ENCODE assay signal across 22 cellular contexts in the genomic region with DNA sequence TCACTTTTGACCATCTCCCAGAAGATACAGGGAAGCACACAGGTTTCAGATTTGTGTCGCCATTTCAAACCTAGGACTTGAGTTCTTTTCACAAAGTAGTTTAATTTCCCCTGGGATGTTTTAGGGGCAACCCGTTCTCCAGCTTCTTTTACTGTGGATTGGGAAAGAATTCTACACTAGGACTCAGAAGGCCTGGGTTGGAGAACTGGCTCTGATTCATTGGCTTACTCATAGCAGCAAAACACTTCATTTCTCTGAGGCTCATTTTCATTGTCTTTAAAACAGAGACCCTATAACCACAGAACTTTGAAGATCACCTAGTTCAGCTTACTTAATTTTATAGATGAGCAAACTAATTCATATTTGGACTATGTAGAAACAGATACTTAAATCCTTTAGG.
A peak's percentile ranks its signal among the peaks of the same experiment; 100 is the strongest.
DNase-seq lines count a peak whose midpoint lies in the region; ATAC-seq and TF ChIP-seq lines count a peak whose summit lies in the region.
"Had no signal": no experiment of that assay in that cellular context is flagged by ENCODE, and none has a peak within 500 bp of the region (broad histone marks: within the 10 kb centered on the region; RNA-seq: fewer than 3 reads in every experiment).

No MANE protein-coding gene starts in this region.

- no peaks in the 10 kb centered on the region for H3K27me3 ChIP-seq in uterus
- no peaks in the 10 kb centered on the region for H3K27me3 ChIP-seq in lower lobe of right lung (ENCODE audit: low read depth)
- H3K27me3 ChIP-seq: ascending aorta, esophagus squamous epithelium had no signal

- no peak for ATAC-seq in lower lobe of right lung
- ATAC-seq in WTC11: no peak
- ATAC-seq: left colon, mucosa of descending colon, T-cell had no signal

- peaks cover 29% of the 10 kb centered on the region for H3K36me3 Mint-ChIP-seq in WTC11
- H3K36me3 Mint-ChIP-seq: T-cell had no signal

- intact Hi-C loops in uterus (cut with DNase I; ENCODE audit: low total_unique reads): no loop called here
- intact Hi-C loops in lower lobe of right lung (cut with DNase I): no loop called here

- H3K27ac ChIP-seq in uterus: peak overlapping the region; percentile 46 to 63
- H3K27ac ChIP-seq in lower lobe of right lung: no peak overlapping the region
- H3K27ac ChIP-seq: ascending aorta, esophagus squamous epithelium, thoracic aorta had no signal

- POLR2A ChIA-PET in WTC11 (lab: Charles Lee) (no interaction called here), HEK293T (lab: Yijun Ruan, JAX) (no interaction called here)

- peaks cover 28% of the 10 kb centered on the region for H3K9me3 Mint-ChIP-seq in WTC11
- H3K9me3 Mint-ChIP-seq: activated CD4-positive, alpha-beta T cell treated with anti-CD3 and anti-CD28 coated beads, Interleukin-2, amount 10 ng/mL, durations not matched to agents 7 days and 5 days had no signal

- DNase-seq in HFF-Myc (ENCODE audit: extremely low read depth, low read depth): peak; percentile 33
- DNase-seq in astrocyte of the cerebellum (ENCODE audit: low read depth): peak; percentile 19
- peak; percentile 39 for DNase-seq in fibroblast of the conjunctiva (ENCODE audit: low read depth)
- peak; percentile 23 to 45 for DNase-seq in uterus
- no peak for DNase-seq in lower lobe of right lung
- DNase-seq in WTC11 (ENCODE audit: low spot score): no peak
- no peak for DNase-seq in HEK293T (ENCODE audit: extremely low spot score)
- DNase-seq in NCI-H1105 treated with DMSO at 0.1 percent for 48 hours (lab: John Stamatoyannopoulos, UW): no peak
- DNase-seq: activated CD4-positive, alpha-beta T cell treated with anti-CD3 and anti-CD28 coated beads, Interleukin-2, amount 10 ng/mL, durations not matched to agents 7 days and 5 days; activated naive CD4-positive, alpha-beta T cell; esophagus squamous epithelium; GOT3; hypothalamus; left colon; mucosa of descending colon; MV-4-11; NCI-H2081 treated with DMSO at 0.1 percent for 48 hours; NCI-H510A treated with DMSO at 0.1 percent for 48 hours; SHP77; T-cell had no signal

- no peaks in the 10 kb centered on the region for H3K36me3 ChIP-seq in uterus
- H3K36me3 ChIP-seq in lower lobe of right lung: no peaks in the 10 kb centered on the region
- H3K36me3 ChIP-seq: ascending aorta, esophagus squamous epithelium, thoracic aorta had no signal

- in situ Hi-C loops in astrocyte of the cerebellum (cut with HindIII; ENCODE audit: low sequenced_read_pairs): no loop called here

- TF ChIP-seq POLR2A in uterus (IDR thresholded peaks at IDR 0.05): no peak

- H3K4me3 ChIP-seq in HFF-Myc (replicated peaks; ENCODE audit: low read depth, low read length): 0 out of 2 replicates have a peak overlapping the region, but pooled peaks have one; percentile 3
- H3K4me3 ChIP-seq in astrocyte of the cerebellum (ENCODE audit: low read depth, low read length): no peak overlapping the region
- no peak overlapping the region for H3K4me3 ChIP-seq in uterus
- no peak overlapping the region for H3K4me3 ChIP-seq in lower lobe of right lung
- H3K4me3 ChIP-seq: ascending aorta, esophagus squamous epithelium, mucosa of descending colon, thoracic aorta had no signal

- H3K27me3 Mint-ChIP-seq in WTC11 (ENCODE audit: low read depth): peaks cover 10% of the 10 kb centered on the region; the same call in 1 of the 2 replicates
- H3K27me3 Mint-ChIP-seq: activated CD4-positive, alpha-beta T cell treated with anti-CD3 and anti-CD28 coated beads, Interleukin-2, amount 10 ng/mL, durations not matched to agents 7 days and 5 days; T-cell had no signal

- no peaks in the 10 kb centered on the region for H3K4me1 Mint-ChIP-seq in WTC11
- H3K4me1 Mint-ChIP-seq: activated CD4-positive, alpha-beta T cell treated with anti-CD3 and anti-CD28 coated beads, Interleukin-2, amount 10 ng/mL, durations not matched to agents 7 days and 5 days; T-cell had no signal

- H3K27ac Mint-ChIP-seq in WTC11: no peak overlapping the region
- H3K27ac Mint-ChIP-seq: activated CD4-positive, alpha-beta T cell treated with anti-CD3 and anti-CD28 coated beads, Interleukin-2, amount 10 ng/mL, durations not matched to agents 7 days and 5 days; T-cell had no signal

- CTCF ChIA-PET in WTC11 (lab: Charles Lee): no interaction called here
- CTCF ChIA-PET in HEK293T (lab: Yijun Ruan, JAX): no interaction called here

- H3K4me3 Mint-ChIP-seq in WTC11: no peak overlapping the region
- H3K4me3 Mint-ChIP-seq: activated CD4-positive, alpha-beta T cell treated with anti-CD3 and anti-CD28 coated beads, Interleukin-2, amount 10 ng/mL, durations not matched to agents 7 days and 5 days; T-cell had no signal

- no peaks in the 10 kb centered on the region for H3K9me3 ChIP-seq in uterus
- H3K9me3 ChIP-seq in lower lobe of right lung: no peaks in the 10 kb centered on the region
- H3K9me3 ChIP-seq: ascending aorta, esophagus squamous epithelium, mucosa of descending colon, thoracic aorta had no signal

- H3K4me1 ChIP-seq in uterus (no peaks in the 10 kb centered on the region), lower lobe of right lung (no peaks in the 10 kb centered on the region)
- H3K4me1 ChIP-seq: ascending aorta, esophagus squamous epithelium had no signal

- TF ChIP-seq CTCF in HFF-Myc (IDR thresholded peaks at IDR 0.05; ENCODE audit: low read depth, low read length, missing control alignments) (no peak), astrocyte of the cerebellum (IDR thresholded peaks at IDR 0.05; ENCODE audit: low read depth, low read length, missing control alignments) (no peak), uterus (IDR thresholded peaks at IDR 0.05) (no peak), lower lobe of right lung (IDR thresholded peaks at IDR 0.05) (no peak), WTC11 (IDR thresholded peaks at IDR 0.05) (no peak)

TF ChIP-seq in WTC11, 78 proteins besides CTCF, POLR2A, EP300 and RAD21 (continues in another document):
- no peak for TF ChIP-seq MXD4 (CRISPR knock-in tag; IDR thresholded peaks at IDR 0.05; ENCODE audit: borderline replicate concordance)
- TF ChIP-seq, protein P1, sequence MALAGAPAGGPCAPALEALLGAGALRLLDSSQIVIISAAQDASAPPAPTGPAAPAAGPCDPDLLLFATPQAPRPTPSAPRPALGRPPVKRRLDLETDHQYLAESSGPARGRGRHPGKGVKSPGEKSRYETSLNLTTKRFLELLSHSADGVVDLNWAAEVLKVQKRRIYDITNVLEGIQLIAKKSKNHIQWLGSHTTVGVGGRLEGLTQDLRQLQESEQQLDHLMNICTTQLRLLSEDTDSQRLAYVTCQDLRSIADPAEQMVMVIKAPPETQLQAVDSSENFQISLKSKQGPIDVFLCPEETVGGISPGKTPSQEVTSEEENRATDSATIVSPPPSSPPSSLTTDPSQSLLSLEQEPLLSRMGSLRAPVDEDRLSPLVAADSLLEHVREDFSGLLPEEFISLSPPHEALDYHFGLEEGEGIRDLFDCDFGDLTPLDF (CRISPR knock-in tag; IDR thresholded peaks at IDR 0.05): no peak
- TF ChIP-seq GABPB1 (CRISPR knock-in tag; IDR thresholded peaks at IDR 0.05): no peak
- TF ChIP-seq NR3C1 (CRISPR knock-in tag; conservative IDR thresholded peaks at IDR 0.05; ENCODE audit: low read depth): no peak
- no peak for TF ChIP-seq PRRX2 (CRISPR knock-in tag; IDR thresholded peaks at IDR 0.05)
- TF ChIP-seq, protein P2, sequence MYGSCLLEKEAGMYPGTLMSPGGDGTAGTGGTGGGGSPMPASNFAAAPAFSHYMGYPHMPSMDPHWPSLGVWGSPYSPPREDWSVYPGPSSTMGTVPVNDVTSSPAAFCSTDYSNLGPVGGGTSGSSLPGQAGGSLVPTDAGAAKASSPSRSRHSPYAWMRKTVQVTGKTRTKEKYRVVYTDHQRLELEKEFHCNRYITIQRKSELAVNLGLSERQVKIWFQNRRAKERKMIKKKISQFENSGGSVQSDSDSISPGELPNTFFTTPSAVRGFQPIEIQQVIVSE (CRISPR knock-in tag; IDR thresholded peaks at IDR 0.05; ENCODE audit: borderline replicate concordance): no peak
- TF ChIP-seq, protein P3, sequence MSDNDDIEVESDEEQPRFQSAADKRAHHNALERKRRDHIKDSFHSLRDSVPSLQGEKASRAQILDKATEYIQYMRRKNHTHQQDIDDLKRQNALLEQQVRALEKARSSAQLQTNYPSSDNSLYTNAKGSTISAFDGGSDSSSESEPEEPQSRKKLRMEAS (CRISPR knock-in tag; IDR thresholded peaks at IDR 0.05): no peak
- no peak for TF ChIP-seq ZNF219 (CRISPR knock-in tag; IDR thresholded peaks at IDR 0.05; ENCODE audit: borderline replicate concordance)
- no peak for TF ChIP-seq FOXJ3 (CRISPR knock-in tag; IDR thresholded peaks at IDR 0.05; ENCODE audit: borderline replicate concordance)

TF ChIP-seq in HEK293T, 16 proteins besides CTCF, POLR2A, EP300 and RAD21:
- TF ChIP-seq ARNT (IDR thresholded peaks at IDR 0.05) (no peak), BHLHE40 (IDR thresholded peaks at IDR 0.05; ENCODE audit: borderline replicate concordance) (no peak), LEF1 (IDR thresholded peaks at IDR 0.05; ENCODE audit: borderline replicate concordance) (no peak), HDGF (IDR thresholded peaks at IDR 0.05; ENCODE audit: borderline replicate concordance) (no peak), ZNF384 (IDR thresholded peaks at IDR 0.05) (no peak), L3MBTL2 (conservative IDR thresholded peaks at IDR 0.05) (no peak)

Comparison
In these comparisons a context has a peak if more than half of its experiments do, and no peak if none do; other contexts are left out.
1. DNase-seq: peak in HFF-Myc (single experiment), astrocyte of the cerebellum (single experiment), fibroblast of the conjunctiva (single experiment) and uterus (2 of 2); none in lower lobe of right lung (single experiment), WTC11 (single experiment), HEK293T (single experiment) and NCI-H1105 treated with DMSO at 0.1 percent for 48 hours (single experiment).